Comparison of ENCODE assay signal across 1 cellular context in the genomic region with DNA sequence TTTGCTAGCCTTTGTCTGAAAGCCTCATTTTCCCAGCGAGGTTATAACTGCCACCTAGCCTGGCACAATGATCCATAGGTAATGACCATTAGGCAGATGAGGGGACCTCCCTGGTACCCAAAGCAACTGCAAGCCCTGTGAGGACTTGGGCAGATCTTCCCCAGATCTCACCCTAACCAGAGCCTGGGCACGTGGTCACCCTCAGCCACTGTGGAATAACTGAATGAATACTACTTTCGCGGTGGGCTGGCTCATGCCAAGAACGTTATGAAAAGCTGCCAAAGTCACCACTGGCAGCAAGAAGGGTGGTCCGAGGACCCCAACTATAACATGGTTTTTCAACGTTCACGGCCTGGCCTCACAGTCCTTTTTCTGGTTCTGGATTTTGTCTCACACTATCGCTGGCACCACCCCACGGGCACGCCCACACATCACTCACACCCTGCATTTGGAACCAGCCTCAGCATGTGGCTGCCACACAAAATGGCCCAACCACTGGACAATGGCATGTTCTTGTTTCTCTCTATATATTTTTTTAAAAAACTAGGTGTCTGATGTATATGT.
TF ChIP-seq lines count a peak whose summit lies in the region.

No MANE protein-coding gene starts in this region.

TF ChIP-seq in HepG2, 621 proteins besides CTCF, POLR2A, EP300 and RAD21 (continued from another document):
- TF ChIP-seq, protein P1, sequence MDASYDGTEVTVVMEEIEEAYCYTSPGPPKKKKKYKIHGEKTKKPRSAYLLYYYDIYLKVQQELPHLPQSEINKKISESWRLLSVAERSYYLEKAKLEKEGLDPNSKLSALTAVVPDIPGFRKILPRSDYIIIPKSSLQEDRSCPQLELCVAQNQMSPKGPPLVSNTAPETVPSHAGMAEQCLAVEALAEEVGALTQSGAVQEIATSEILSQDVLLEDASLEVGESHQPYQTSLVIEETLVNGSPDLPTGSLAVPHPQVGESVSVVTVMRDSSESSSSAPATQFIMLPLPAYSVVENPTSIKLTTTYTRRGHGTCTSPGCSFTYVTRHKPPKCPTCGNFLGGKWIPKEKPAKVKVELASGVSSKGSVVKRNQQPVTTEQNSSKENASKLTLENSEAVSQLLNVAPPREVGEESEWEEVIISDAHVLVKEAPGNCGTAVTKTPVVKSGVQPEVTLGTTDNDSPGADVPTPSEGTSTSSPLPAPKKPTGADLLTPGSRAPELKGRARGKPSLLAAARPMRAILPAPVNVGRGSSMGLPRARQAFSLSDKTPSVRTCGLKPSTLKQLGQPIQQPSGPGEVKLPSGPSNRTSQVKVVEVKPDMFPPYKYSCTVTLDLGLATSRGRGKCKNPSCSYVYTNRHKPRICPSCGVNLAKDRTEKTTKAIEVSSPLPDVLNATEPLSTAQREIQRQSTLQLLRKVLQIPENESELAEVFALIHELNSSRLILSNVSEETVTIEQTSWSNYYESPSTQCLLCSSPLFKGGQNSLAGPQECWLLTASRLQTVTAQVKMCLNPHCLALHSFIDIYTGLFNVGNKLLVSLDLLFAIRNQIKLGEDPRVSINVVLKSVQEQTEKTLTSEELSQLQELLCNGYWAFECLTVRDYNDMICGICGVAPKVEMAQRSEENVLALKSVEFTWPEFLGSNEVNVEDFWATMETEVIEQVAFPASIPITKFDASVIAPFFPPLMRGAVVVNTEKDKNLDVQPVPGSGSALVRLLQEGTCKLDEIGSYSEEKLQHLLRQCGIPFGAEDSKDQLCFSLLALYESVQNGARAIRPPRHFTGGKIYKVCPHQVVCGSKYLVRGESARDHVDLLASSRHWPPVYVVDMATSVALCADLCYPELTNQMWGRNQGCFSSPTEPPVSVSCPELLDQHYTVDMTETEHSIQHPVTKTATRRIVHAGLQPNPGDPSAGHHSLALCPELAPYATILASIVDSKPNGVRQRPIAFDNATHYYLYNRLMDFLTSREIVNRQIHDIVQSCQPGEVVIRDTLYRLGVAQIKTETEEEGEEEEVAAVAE (CRISPR knock-in tag; IDR thresholded peaks at IDR 0.05; ENCODE audit: borderline replicate concordance), result no peak
